ENCODE assay signal across 7 cellular contexts in the genomic region with DNA sequence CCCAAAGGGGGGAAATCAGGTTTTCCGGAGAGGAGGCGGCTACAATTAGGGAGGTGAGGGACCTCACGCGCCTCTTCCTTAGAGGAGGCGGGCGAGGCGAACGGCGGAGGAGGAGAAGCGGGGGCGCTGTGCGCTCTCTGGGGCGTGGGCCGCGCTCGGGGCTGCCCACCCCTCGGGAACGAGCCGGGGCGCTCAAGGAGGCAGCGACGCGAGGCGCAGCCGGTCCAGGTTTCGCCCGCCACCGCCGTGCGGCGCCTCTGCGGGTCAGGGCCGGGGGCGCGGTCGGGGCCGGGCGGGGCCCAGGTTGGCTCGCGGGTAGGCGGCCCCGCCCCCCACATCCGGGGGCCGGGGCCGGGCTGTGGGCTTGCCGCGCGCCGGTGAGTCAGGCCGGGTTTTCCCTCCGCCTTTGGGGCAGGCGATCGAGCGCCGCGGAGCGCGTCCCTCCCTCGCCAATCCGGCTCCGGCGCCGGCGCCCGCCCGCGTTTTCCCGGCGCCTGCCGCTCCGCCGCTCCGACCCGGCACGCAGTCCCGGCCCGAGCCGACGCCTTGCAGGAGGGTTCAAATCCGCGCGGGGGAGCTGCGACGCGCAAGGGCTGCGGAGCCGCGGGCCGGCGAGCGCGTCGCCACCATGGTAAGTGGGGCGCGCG. TPM values are rescaled to one million over a fixed set of nuclear protein-coding genes. Genes with fewer than 3 reads are reported as not detected.
DNase-seq lines count a peak whose midpoint lies in the region; ATAC-seq and TF ChIP-seq lines count a peak whose summit lies in the region.

A gene with protein sequence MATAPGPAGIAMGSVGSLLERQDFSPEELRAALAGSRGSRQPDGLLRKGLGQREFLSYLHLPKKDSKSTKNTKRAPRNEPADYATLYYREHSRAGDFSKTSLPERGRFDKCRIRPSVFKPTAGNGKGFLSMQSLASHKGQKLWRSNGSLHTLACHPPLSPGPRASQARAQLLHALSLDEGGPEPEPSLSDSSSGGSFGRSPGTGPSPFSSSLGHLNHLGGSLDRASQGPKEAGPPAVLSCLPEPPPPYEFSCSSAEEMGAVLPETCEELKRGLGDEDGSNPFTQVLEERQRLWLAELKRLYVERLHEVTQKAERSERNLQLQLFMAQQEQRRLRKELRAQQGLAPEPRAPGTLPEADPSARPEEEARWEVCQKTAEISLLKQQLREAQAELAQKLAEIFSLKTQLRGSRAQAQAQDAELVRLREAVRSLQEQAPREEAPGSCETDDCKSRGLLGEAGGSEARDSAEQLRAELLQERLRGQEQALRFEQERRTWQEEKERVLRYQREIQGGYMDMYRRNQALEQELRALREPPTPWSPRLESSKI (plus strand): TSS at position 392 of the 647 bp plus-strand sequence. CDS start 6,052 bp downstream, outside the sequence.

- no peaks in the 10 kb centered on the region for H3K36me3 ChIP-seq in ectodermal cell (ENCODE audit: control insufficient read depth, insufficient read depth, low read length)
- no peaks in the 10 kb centered on the region for H3K36me3 ChIP-seq in mucosa of stomach (ENCODE audit: control insufficient read depth, insufficient read depth, low read length)

- H3K4me3 Mint-ChIP-seq in stimulated activated effector memory CD8-positive, alpha-beta T cell treated with anti-CD3 and anti-CD28 coated beads, Interleukin-12 subunit alpha, Interleukin-12 subunit beta, amount 100 ng/mL, for 72 hours, result peak within 1 kb of the TSS; percentile 98

- peak within 1 kb of the TSS; percentile 89 for H3K27ac Mint-ChIP-seq in stimulated activated effector memory CD8-positive, alpha-beta T cell treated with anti-CD3 and anti-CD28 coated beads, Interleukin-12 subunit alpha, Interleukin-12 subunit beta, amount 100 ng/mL, for 72 hours

- DNase-seq in HEK293T (ENCODE audit: extremely low spot score) (peak; percentile 91), NCI-H1105 (lab: John Stamatoyannopoulos, UW) (peak; percentile 57)
- DNase-seq in activated CD4-positive, alpha-beta T cell treated with anti-CD3 and anti-CD28 coated beads, Interleukin-2, amount 50 U/mL, for 24 hours (ENCODE audit: low read depth in 1 of 2, low spot score in 1 of 2), result peak; percentile 60 to 77
- peak; percentile 76 to 87 for DNase-seq in stimulated activated effector memory CD8-positive, alpha-beta T cell treated with anti-CD3 and anti-CD28 coated beads, Interleukin-12 subunit alpha, Interleukin-12 subunit beta, amount 100 ng/mL, for 72 hours (ENCODE audit: low spot score in 2 of 2)

- H3K4me1 ChIP-seq in ectodermal cell (ENCODE audit: control insufficient read depth, insufficient read depth, low read length) (peaks cover 25% of the 10 kb centered on the region), mucosa of stomach (ENCODE audit: control insufficient read depth, insufficient read depth, low read length) (peaks cover 35% of the 10 kb centered on the region)

- WGBS in ectodermal cell, 2 experiments, result 0 to 1% methylated on average over 96 of the region's 96 CpGs

- CTCF ChIA-PET in HEK293T (lab: Yijun Ruan, JAX), result no interaction called here

- H3K36me3 Mint-ChIP-seq in stimulated activated effector memory CD8-positive, alpha-beta T cell treated with anti-CD3 and anti-CD28 coated beads, Interleukin-12 subunit alpha, Interleukin-12 subunit beta, amount 100 ng/mL, for 72 hours, result peaks cover 28% of the 10 kb centered on the region

- peak; percentile 73 for ATAC-seq in stimulated activated effector memory CD8-positive, alpha-beta T cell treated with anti-CD3 and anti-CD28 coated beads, Interleukin-12 subunit alpha, Interleukin-12 subunit beta, amount 100 ng/mL, for 72 hours

- peak within 1 kb of the TSS; percentile 72 for H3K27ac ChIP-seq in ectodermal cell (ENCODE audit: insufficient read depth, low read depth, low read length, poor library complexity, severe bottlenecking)

- H3K9me3 Mint-ChIP-seq in stimulated activated effector memory CD8-positive, alpha-beta T cell treated with anti-CD3 and anti-CD28 coated beads, Interleukin-12 subunit alpha, Interleukin-12 subunit beta, amount 100 ng/mL, for 72 hours, result no peaks in the 10 kb centered on the region

- H3K4me3 ChIP-seq in ectodermal cell (ENCODE audit: insufficient read depth, low read depth, low read length) (peak within 1 kb of the TSS; percentile 80), mucosa of stomach (ENCODE audit: low read length) (peak within 1 kb of the TSS; percentile 6)

- peak within 1 kb of the TSS; percentile 57 for H3K9ac ChIP-seq in mucosa of stomach (ENCODE audit: low read length)

- H3K9me3 ChIP-seq in ectodermal cell (ENCODE audit: control insufficient read depth, low read length) (no peaks in the 10 kb centered on the region), mucosa of stomach (ENCODE audit: control insufficient read depth, low read length) (no peaks in the 10 kb centered on the region)

- TF ChIP-seq POLR2A in GM15510 (IDR thresholded peaks at IDR 0.05; ENCODE audit: borderline replicate concordance, extremely low read depth, insufficient read length), result peak; percentile 41

- POLR2A ChIA-PET in HEK293T (lab: Yijun Ruan, JAX), result interaction anchor here (1.1 kb wide), 1 partner anchor 19 kb away, joined by 6 read pairs; no protein-coding TSS in a partner anchor

- peaks cover 4% of the 10 kb centered on the region for H3K27me3 ChIP-seq in ectodermal cell (ENCODE audit: control insufficient read depth, insufficient read depth, low read length, poor library complexity, severe bottlenecking)
- peaks cover 31% of the 10 kb centered on the region for H3K27me3 ChIP-seq in mucosa of stomach (ENCODE audit: control insufficient read depth, insufficient read depth, low read length)

- H3K4me1 Mint-ChIP-seq in stimulated activated effector memory CD8-positive, alpha-beta T cell treated with anti-CD3 and anti-CD28 coated beads, Interleukin-12 subunit alpha, Interleukin-12 subunit beta, amount 100 ng/mL, for 72 hours, result peaks cover 39% of the 10 kb centered on the region

TF ChIP-seq in HEK293T, 16 proteins besides CTCF, POLR2A, EP300 and RAD21:
- TF ChIP-seq BHLHE40 (IDR thresholded peaks at IDR 0.05; ENCODE audit: borderline replicate concordance) (no peak), TARDBP (IDR thresholded peaks at IDR 0.05) (no peak), ARNT (IDR thresholded peaks at IDR 0.05) (peak; percentile 70; the same call in 1 of the 2 replicates), ELF4 (IDR thresholded peaks at IDR 0.05) (no peak), LEF1 (IDR thresholded peaks at IDR 0.05; ENCODE audit: borderline replicate concordance) (peak; percentile 78; the same call in 1 of the 2 replicates), FOXM1 (IDR thresholded peaks at IDR 0.05; ENCODE audit: borderline replicate concordance) (peak; percentile 88; the same call in 1 of the 2 replicates)

RNA-seq across cellular contexts. Expression of the gene that starts here (rescaled TPM):
- 10.8 TPM for polyA plus RNA-seq in ectodermal cell (2013, experiment 1 of 4)
- polyA plus RNA-seq in ectodermal cell (2013, experiment 2 of 4), result 12.9 TPM
- polyA plus RNA-seq in ectodermal cell (2013, experiment 3 of 4), result 8.9 TPM
- polyA plus RNA-seq in ectodermal cell (2013, experiment 4 of 4), result 10.6 TPM

Comparison
In these comparisons a context has a peak if more than half of its experiments do, and no peak if none do; other contexts are left out.
1. Peak in every context shown above with its lines: DNase-seq, ATAC-seq, H3K4me3 ChIP-seq and H3K27ac ChIP-seq.